17 cellular contexts compared by ENCODE assay signal in genomic region chr13:44664308-44664707, GRCh38.
DNase-seq lines count a peak whose midpoint lies in the region; TF ChIP-seq lines count a peak whose summit lies in the region.
"Had no signal": no experiment of that assay in that cellular context is flagged by ENCODE, and none has a peak within 500 bp of the region (broad histone marks: within the 10 kb centered on the region; RNA-seq: fewer than 3 reads in every experiment).

No MANE protein-coding gene starts in this region.

- no peaks in the 10 kb centered on the region for H3K79me2 ChIP-seq in neural progenitor cell (ENCODE audit: low read depth)

- TF ChIP-seq CTCF in neural progenitor cell (IDR thresholded peaks at IDR 0.05) (no peak), RWPE1 (conservative IDR thresholded peaks at IDR 0.05; ENCODE audit: low read depth) (no peak)

- peaks cover 12% of the 10 kb centered on the region for H3K4me1 Mint-ChIP-seq in neural progenitor cell

- peaks cover 2% of the 10 kb centered on the region for H3K27me3 Mint-ChIP-seq in neural progenitor cell (ENCODE audit: insufficient read depth, low read depth)

- no peaks in the 10 kb centered on the region for H3K9me3 Mint-ChIP-seq in neural progenitor cell
- H3K9me3 Mint-ChIP-seq: CD8-positive, alpha-beta T cell; T-helper 2 cell treated with Interferon-gamma antibody and Interleukin-4, amounts not matched to agents 5 μg/mL and 100 μg/mL, for 36 hours had no signal

- no peak overlapping the region for H3K4me3 Mint-ChIP-seq in neural progenitor cell
- H3K4me3 Mint-ChIP-seq: CD8-positive, alpha-beta T cell; T-helper 2 cell treated with Interferon-gamma antibody and Interleukin-4, amounts not matched to agents 5 μg/mL and 100 μg/mL, for 36 hours had no signal

- H3K27ac ChIP-seq in HUES48 (ENCODE audit: low read depth, low read length) (peak overlapping the region; percentile 42), neural progenitor cell (peak overlapping the region; percentile 10), RWPE1 (no peak overlapping the region)

- H3K9me3 ChIP-seq in HUES48 (ENCODE audit: control insufficient read depth, insufficient read depth, low read length) (no peaks in the 10 kb centered on the region), neural progenitor cell (ENCODE audit: low read depth) (no peaks in the 10 kb centered on the region)
- H3K9me3 ChIP-seq: MG63 had no signal

- peaks cover 28% of the 10 kb centered on the region for H3F3A ChIP-seq in neural progenitor cell (ENCODE audit: low read depth)

- no peaks in the 10 kb centered on the region for H4K20me1 ChIP-seq in neural progenitor cell (ENCODE audit: low read depth)

- CTCF ChIA-PET in RWPE1 (lab: Yijun Ruan, JAX): no interaction called here

- no peaks in the 10 kb centered on the region for H3K36me3 ChIP-seq in HUES48 (ENCODE audit: control insufficient read depth, insufficient read depth, low read length)
- H3K36me3 ChIP-seq in neural progenitor cell: no peaks in the 10 kb centered on the region
- H3K36me3 ChIP-seq: MG63 had no signal

- H3K27me3 ChIP-seq in HUES48 (ENCODE audit: control insufficient read depth, insufficient read depth, low read length) (no peaks in the 10 kb centered on the region), neural progenitor cell (no peaks in the 10 kb centered on the region)
- H3K27me3 ChIP-seq: MG63 had no signal

- H3K36me3 Mint-ChIP-seq in neural progenitor cell: no peaks in the 10 kb centered on the region
- H3K36me3 Mint-ChIP-seq: CD8-positive, alpha-beta T cell had no signal

- POLR2A ChIA-PET in RWPE1 (lab: Yijun Ruan, JAX; ENCODE audit: low non-redundant PET): no interaction called here

- H3K9ac ChIP-seq in HUES48 (ENCODE audit: low read depth, low read length) (peak overlapping the region; percentile 38; the same call in 1 of the 2 replicates), neural progenitor cell (no peak overlapping the region)

- H3K27ac Mint-ChIP-seq in neural progenitor cell: no peak overlapping the region
- H3K27ac Mint-ChIP-seq: CD8-positive, alpha-beta T cell; T-helper 2 cell treated with Interferon-gamma antibody and Interleukin-4, amounts not matched to agents 5 μg/mL and 100 μg/mL, for 36 hours had no signal

- no peak overlapping the region for H2AFZ ChIP-seq in neural progenitor cell (replicated peaks)

- peak overlapping the region; percentile 56 for H3K4me2 ChIP-seq in neural progenitor cell

- peaks cover 17% of the 10 kb centered on the region for H3K4me1 ChIP-seq in HUES48 (ENCODE audit: control insufficient read depth, insufficient read depth, low read length)
- H3K4me1 ChIP-seq in neural progenitor cell: peaks cover 46% of the 10 kb centered on the region

- peak; percentile 12 for DNase-seq in NCI-H1436 (lab: John Stamatoyannopoulos, UW)
- no peak for DNase-seq in NCI-H1436 treated with DMSO at 0.1 percent for 48 hours (lab: John Stamatoyannopoulos, UW)
- DNase-seq in NCI-H69 (lab: John Stamatoyannopoulos, UW): peak; percentile 23
- peak; percentile 62 for DNase-seq in neural progenitor cell (ENCODE audit: low spot score)
- no peak for DNase-seq in RWPE1 (ENCODE audit: low spot score)
- no peak for DNase-seq in activated naive CD4-positive, alpha-beta T cell (lab: John Stamatoyannopoulos, UW)
- no peak for DNase-seq in activated CD4-positive, CD25-positive, alpha-beta regulatory T cell treated with anti-CD3 and anti-CD28 coated beads, Interleukin-2, amount 50 U/mL, for 72 hours
- DNase-seq: 8988T; CD8-positive, alpha-beta T cell; GF-D8; Karpas-422; MG63; NCI-H1092; NCI-H226; NCI-H526 treated with DMSO at 0.1 percent for 48 hours had no signal

- H3K4me3 ChIP-seq in HUES48 (ENCODE audit: low read depth, low read length) (no peak overlapping the region), neural progenitor cell (no peak overlapping the region)
- H3K4me3 ChIP-seq: MG63 had no signal

Comparison
In these comparisons a context has a peak if more than half of its experiments do, and no peak if none do; other contexts are left out.
1. DNase-seq: peak in NCI-H1436 (single experiment), NCI-H69 (single experiment) and neural progenitor cell (single experiment); none in NCI-H1436 treated with DMSO at 0.1 percent for 48 hours (single experiment), RWPE1 (single experiment), activated naive CD4-positive, alpha-beta T cell (0 of 4) and activated CD4-positive, CD25-positive, alpha-beta regulatory T cell treated with anti-CD3 and anti-CD28 coated beads, Interleukin-2, amount 50 U/mL, for 72 hours (single experiment).